13 cellular contexts compared by ENCODE assay signal in genomic region chr12:108772896-108773797, GRCh38. TPM values are rescaled to one million over a fixed set of nuclear protein-coding genes. Genes with fewer than 3 reads are reported as not detected.
A peak's percentile ranks its signal among the peaks of the same experiment; 100 is the strongest.
DNase-seq lines count a peak whose midpoint lies in the region; ATAC-seq, FAIRE-seq and TF ChIP-seq lines count a peak whose summit lies in the region.
"Had no signal": no experiment of that assay in that cellular context is flagged by ENCODE, and none has a peak within 500 bp of the region (broad histone marks: within the 10 kb centered on the region; RNA-seq: fewer than 3 reads in every experiment).

No MANE protein-coding gene starts in this region.

- H3K4me3 Mint-ChIP-seq in endothelial cell (ENCODE audit: unreplicated experiment), result no peak overlapping the region
- no peak overlapping the region for H3K4me3 Mint-ChIP-seq in neural crest cell
- H3K4me3 Mint-ChIP-seq: activated CD4-positive, alpha-beta memory T cell treated with anti-CD3 and anti-CD28 coated beads for 36 hours; activated T-helper 17 cell treated with anti-CD3 and anti-CD28 coated beads, Interleukin-2, amount 50 U/mL, for 72 hours; CD8-positive, alpha-beta memory T cell; stimulated activated naive B cell treated with anti-CD40 and anti-IgM and Interleukin-4, amounts not matched to agents 10 μg/mL and 1 μg/mL and 100 μg/mL, for 72 hours had no signal

- H3K4me1 Mint-ChIP-seq in endothelial cell (ENCODE audit: unreplicated experiment) (peaks cover 10% of the 10 kb centered on the region), neural crest cell (peaks cover 24% of the 10 kb centered on the region)
- H3K4me1 Mint-ChIP-seq: activated T-helper 17 cell treated with anti-CD3 and anti-CD28 coated beads, Interleukin-2, amount 50 U/mL, for 72 hours had no signal

- H3K27ac Mint-ChIP-seq in endothelial cell (ENCODE audit: unreplicated experiment) (peak overlapping the region; percentile 34), neural crest cell (ENCODE audit: unreplicated experiment) (peak overlapping the region; percentile 90)
- H3K27ac Mint-ChIP-seq: activated CD4-positive, alpha-beta memory T cell treated with anti-CD3 and anti-CD28 coated beads for 36 hours; activated T-helper 17 cell treated with anti-CD3 and anti-CD28 coated beads, Interleukin-2, amount 50 U/mL, for 72 hours; CD8-positive, alpha-beta memory T cell; stimulated activated naive B cell treated with anti-CD40 and anti-IgM and Interleukin-4, amounts not matched to agents 10 μg/mL and 1 μg/mL and 100 μg/mL, for 72 hours had no signal

- peak; percentile 3 for ATAC-seq in Right ventricle myocardium inferior
- ATAC-seq in left cardiac atrium, result no peak
- no peak for ATAC-seq in GM19351 (IDR thresholded peaks at IDR 0.05; ENCODE audit: unreplicated experiment)
- no peak for ATAC-seq in SK-N-SH treated with all-trans-retinoic acid at 6 μM for 48 hours
- ATAC-seq: activated T-helper 17 cell treated with anti-CD3 and anti-CD28 coated beads, Interleukin-2, amount 50 U/mL, for 72 hours had no signal

- TF ChIP-seq CTCF in endothelial cell (IDR thresholded peaks at IDR 0.05; ENCODE audit: unreplicated experiment) (no peak), neural crest cell (conservative IDR thresholded peaks at IDR 0.05) (no peak)

- H3K27me3 Mint-ChIP-seq in endothelial cell (ENCODE audit: unreplicated experiment), result peaks cover 3% of the 10 kb centered on the region
- H3K27me3 Mint-ChIP-seq in neural crest cell (ENCODE audit: low read depth), result peaks cover 7% of the 10 kb centered on the region
- H3K27me3 Mint-ChIP-seq: stimulated activated naive B cell treated with anti-CD40 and anti-IgM and Interleukin-4, amounts not matched to agents 10 μg/mL and 1 μg/mL and 100 μg/mL, for 72 hours had no signal

- DNase-seq in Right ventricle myocardium inferior (ENCODE audit: missing footprints) (no peak), left cardiac atrium (no peak), endothelial cell (ENCODE audit: low spot score) (no peak), neural crest cell (ENCODE audit: low read depth, low spot score) (no peak), urothelium cell line (ENCODE audit: low spot score) (no peak), NCI-H1048 (lab: John Stamatoyannopoulos, UW) (no peak)
- DNase-seq: activated CD4-positive, alpha-beta memory T cell treated with anti-CD3 and anti-CD28 coated beads for 36 hours; CD8-positive, alpha-beta memory T cell; NCI-H187 treated with DMSO at 0.1 percent for 48 hours had no signal

- H3K36me3 Mint-ChIP-seq in endothelial cell (ENCODE audit: low read depth, unreplicated experiment), result no peaks in the 10 kb centered on the region
- no peaks in the 10 kb centered on the region for H3K36me3 Mint-ChIP-seq in neural crest cell (ENCODE audit: low read depth)
- H3K36me3 Mint-ChIP-seq: activated CD4-positive, alpha-beta memory T cell treated with anti-CD3 and anti-CD28 coated beads for 36 hours; CD8-positive, alpha-beta memory T cell; stimulated activated naive B cell treated with anti-CD40 and anti-IgM and Interleukin-4, amounts not matched to agents 10 μg/mL and 1 μg/mL and 100 μg/mL, for 72 hours had no signal

- FAIRE-seq in urothelium cell line (lab: Jason Lieb, UNC), result peak; percentile 35

- H3K9me3 Mint-ChIP-seq in endothelial cell (ENCODE audit: unreplicated experiment), result no peaks in the 10 kb centered on the region
- no peaks in the 10 kb centered on the region for H3K9me3 Mint-ChIP-seq in neural crest cell
- H3K9me3 Mint-ChIP-seq: activated CD4-positive, alpha-beta memory T cell treated with anti-CD3 and anti-CD28 coated beads for 36 hours; activated T-helper 17 cell treated with anti-CD3 and anti-CD28 coated beads, Interleukin-2, amount 50 U/mL, for 72 hours; CD8-positive, alpha-beta memory T cell; stimulated activated naive B cell treated with anti-CD40 and anti-IgM and Interleukin-4, amounts not matched to agents 10 μg/mL and 1 μg/mL and 100 μg/mL, for 72 hours had no signal

- intact Hi-C loops in Right ventricle myocardium inferior (cut with DNase I), result loop anchor here (5.0 kb wide), 1 partner anchor 41 kb away; the partner anchor contains the start of gene CORO1C
- intact Hi-C loops in left cardiac atrium (cut with DNase I), result loop anchor here in 1 of 2 donors (5.0 kb wide), 1 partner anchor 41 kb away; the partner anchor contains the start of gene CORO1C

TF ChIP-seq in SK-N-SH treated with all-trans-retinoic acid at 6 μM for 48 hours, 23 proteins besides CTCF, POLR2A, EP300 and RAD21:
- TF ChIP-seq PPARA (CRISPR knock-in tag; IDR thresholded peaks at IDR 0.05; ENCODE audit: borderline replicate concordance), result no peak
- TF ChIP-seq SNAI2 (CRISPR knock-in tag; IDR thresholded peaks at IDR 0.05), result no peak
- TF ChIP-seq OSR1 (CRISPR knock-in tag; IDR thresholded peaks at IDR 0.05), result no peak
- no peak for TF ChIP-seq ZFP3 (CRISPR knock-in tag; IDR thresholded peaks at IDR 0.05)

RNA-seq across cellular contexts. Expression of gene CORO1C, which starts 41.8 kb away (rescaled TPM):
- total RNA-seq in Right ventricle myocardium inferior, result 76.4 TPM
- 100 to 1,000 TPM in 1 of 2 donors, 10 to 100 TPM in 1; 95.0 to 109 TPM for total RNA-seq in left cardiac atrium
- 380 TPM for total RNA-seq in endothelial cell (ENCODE audit: unreplicated experiment)
- total RNA-seq in neural crest cell, result 171 and 175 TPM in 2 replicates
